Comparison of ENCODE assay signal across 2 cellular contexts in the genomic region with DNA sequence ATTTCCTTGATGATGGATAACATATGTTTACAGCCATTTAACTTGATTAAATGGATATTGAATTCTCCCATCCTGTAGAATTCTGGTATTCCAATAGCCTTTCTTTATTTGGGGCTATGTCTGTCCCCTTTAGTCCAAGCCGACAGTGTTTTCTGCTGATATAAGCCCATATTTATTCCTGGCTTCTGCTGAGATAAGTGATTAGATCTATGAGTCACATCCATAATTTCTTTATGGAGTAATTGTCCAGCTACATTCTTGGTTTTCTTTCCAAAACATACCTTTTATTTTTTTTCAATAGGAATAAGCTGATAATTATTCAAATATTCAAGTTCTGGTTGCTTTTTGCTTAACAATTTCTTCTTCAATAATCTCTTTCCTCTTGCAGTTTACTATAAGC.
TF ChIP-seq lines count a peak whose summit lies in the region.

No MANE protein-coding gene starts in this region.

TF ChIP-seq in SK-N-SH treated with all-trans-retinoic acid at 6 μM for 48 hours, 23 proteins besides CTCF, POLR2A, EP300 and RAD21 (continued from another document):
- TF ChIP-seq, protein P1, sequence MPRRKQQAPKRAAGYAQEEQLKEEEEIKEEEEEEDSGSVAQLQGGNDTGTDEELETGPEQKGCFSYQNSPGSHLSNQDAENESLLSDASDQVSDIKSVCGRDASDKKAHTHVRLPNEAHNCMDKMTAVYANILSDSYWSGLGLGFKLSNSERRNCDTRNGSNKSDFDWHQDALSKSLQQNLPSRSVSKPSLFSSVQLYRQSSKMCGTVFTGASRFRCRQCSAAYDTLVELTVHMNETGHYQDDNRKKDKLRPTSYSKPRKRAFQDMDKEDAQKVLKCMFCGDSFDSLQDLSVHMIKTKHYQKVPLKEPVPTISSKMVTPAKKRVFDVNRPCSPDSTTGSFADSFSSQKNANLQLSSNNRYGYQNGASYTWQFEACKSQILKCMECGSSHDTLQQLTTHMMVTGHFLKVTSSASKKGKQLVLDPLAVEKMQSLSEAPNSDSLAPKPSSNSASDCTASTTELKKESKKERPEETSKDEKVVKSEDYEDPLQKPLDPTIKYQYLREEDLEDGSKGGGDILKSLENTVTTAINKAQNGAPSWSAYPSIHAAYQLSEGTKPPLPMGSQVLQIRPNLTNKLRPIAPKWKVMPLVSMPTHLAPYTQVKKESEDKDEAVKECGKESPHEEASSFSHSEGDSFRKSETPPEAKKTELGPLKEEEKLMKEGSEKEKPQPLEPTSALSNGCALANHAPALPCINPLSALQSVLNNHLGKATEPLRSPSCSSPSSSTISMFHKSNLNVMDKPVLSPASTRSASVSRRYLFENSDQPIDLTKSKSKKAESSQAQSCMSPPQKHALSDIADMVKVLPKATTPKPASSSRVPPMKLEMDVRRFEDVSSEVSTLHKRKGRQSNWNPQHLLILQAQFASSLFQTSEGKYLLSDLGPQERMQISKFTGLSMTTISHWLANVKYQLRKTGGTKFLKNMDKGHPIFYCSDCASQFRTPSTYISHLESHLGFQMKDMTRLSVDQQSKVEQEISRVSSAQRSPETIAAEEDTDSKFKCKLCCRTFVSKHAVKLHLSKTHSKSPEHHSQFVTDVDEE (CRISPR knock-in tag; IDR thresholded peaks at IDR 0.05), result 0 out of 2 replicates have a peak, but pooled peaks have one; percentile 11
- no peak for TF ChIP-seq GLIS3 (CRISPR knock-in tag; IDR thresholded peaks at IDR 0.05)
- no peak for TF ChIP-seq ZFP30 (CRISPR knock-in tag; IDR thresholded peaks at IDR 0.05)
- TF ChIP-seq TCF4 (CRISPR knock-in tag; IDR thresholded peaks at IDR 0.05; ENCODE audit: borderline replicate concordance), result peak; percentile 34; the same call in 1 of the 2 replicates
- TF ChIP-seq ESRRG (CRISPR knock-in tag; IDR thresholded peaks at IDR 0.05), result no peak
- TF ChIP-seq OSR1 (CRISPR knock-in tag; IDR thresholded peaks at IDR 0.05), result no peak
- TF ChIP-seq, protein P2, sequence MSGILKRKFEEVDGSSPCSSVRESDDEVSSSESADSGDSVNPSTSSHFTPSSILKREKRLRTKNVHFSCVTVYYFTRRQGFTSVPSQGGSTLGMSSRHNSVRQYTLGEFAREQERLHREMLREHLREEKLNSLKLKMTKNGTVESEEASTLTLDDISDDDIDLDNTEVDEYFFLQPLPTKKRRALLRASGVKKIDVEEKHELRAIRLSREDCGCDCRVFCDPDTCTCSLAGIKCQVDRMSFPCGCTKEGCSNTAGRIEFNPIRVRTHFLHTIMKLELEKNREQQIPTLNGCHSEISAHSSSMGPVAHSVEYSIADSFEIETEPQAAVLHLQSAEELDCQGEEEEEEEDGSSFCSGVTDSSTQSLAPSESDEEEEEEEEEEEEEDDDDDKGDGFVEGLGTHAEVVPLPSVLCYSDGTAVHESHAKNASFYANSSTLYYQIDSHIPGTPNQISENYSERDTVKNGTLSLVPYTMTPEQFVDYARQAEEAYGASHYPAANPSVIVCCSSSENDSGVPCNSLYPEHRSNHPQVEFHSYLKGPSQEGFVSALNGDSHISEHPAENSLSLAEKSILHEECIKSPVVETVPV (CRISPR knock-in tag; IDR thresholded peaks at IDR 0.05), result no peak
- peak; percentile 71 for TF ChIP-seq ISL1 (CRISPR knock-in tag; IDR thresholded peaks at IDR 0.05)
- TF ChIP-seq TOX (CRISPR knock-in tag; IDR thresholded peaks at IDR 0.05; ENCODE audit: borderline replicate concordance), result no peak
- TF ChIP-seq ZNF565 (CRISPR knock-in tag; conservative IDR thresholded peaks at IDR 0.05; ENCODE audit: low read depth), result no peak
- TF ChIP-seq BACH2 (CRISPR knock-in tag; IDR thresholded peaks at IDR 0.05; ENCODE audit: borderline replicate concordance), result no peak

TF ChIP-seq in SK-N-SH, 30 proteins besides CTCF, POLR2A, EP300 and RAD21 (continued from another document):
- TF ChIP-seq, protein P3, sequence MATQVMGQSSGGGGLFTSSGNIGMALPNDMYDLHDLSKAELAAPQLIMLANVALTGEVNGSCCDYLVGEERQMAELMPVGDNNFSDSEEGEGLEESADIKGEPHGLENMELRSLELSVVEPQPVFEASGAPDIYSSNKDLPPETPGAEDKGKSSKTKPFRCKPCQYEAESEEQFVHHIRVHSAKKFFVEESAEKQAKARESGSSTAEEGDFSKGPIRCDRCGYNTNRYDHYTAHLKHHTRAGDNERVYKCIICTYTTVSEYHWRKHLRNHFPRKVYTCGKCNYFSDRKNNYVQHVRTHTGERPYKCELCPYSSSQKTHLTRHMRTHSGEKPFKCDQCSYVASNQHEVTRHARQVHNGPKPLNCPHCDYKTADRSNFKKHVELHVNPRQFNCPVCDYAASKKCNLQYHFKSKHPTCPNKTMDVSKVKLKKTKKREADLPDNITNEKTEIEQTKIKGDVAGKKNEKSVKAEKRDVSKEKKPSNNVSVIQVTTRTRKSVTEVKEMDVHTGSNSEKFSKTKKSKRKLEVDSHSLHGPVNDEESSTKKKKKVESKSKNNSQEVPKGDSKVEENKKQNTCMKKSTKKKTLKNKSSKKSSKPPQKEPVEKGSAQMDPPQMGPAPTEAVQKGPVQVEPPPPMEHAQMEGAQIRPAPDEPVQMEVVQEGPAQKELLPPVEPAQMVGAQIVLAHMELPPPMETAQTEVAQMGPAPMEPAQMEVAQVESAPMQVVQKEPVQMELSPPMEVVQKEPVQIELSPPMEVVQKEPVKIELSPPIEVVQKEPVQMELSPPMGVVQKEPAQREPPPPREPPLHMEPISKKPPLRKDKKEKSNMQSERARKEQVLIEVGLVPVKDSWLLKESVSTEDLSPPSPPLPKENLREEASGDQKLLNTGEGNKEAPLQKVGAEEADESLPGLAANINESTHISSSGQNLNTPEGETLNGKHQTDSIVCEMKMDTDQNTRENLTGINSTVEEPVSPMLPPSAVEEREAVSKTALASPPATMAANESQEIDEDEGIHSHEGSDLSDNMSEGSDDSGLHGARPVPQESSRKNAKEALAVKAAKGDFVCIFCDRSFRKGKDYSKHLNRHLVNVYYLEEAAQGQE (IDR thresholded peaks at IDR 0.05; ENCODE audit: low read depth, low read length), result no peak
- TF ChIP-seq, protein P4, sequence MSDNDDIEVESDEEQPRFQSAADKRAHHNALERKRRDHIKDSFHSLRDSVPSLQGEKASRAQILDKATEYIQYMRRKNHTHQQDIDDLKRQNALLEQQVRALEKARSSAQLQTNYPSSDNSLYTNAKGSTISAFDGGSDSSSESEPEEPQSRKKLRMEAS (IDR thresholded peaks at IDR 0.05; ENCODE audit: low read depth), result no peak
